ENCODE assay signal across 28 cellular contexts in genomic region chr2:235086481-235087184, GRCh38.
DNase-seq lines count a peak whose midpoint lies in the region; FAIRE-seq and TF ChIP-seq lines count a peak whose summit lies in the region.
"Had no signal": no experiment of that assay in that cellular context is flagged by ENCODE, and none has a peak within 500 bp of the region (broad histone marks: within the 10 kb centered on the region; RNA-seq: fewer than 3 reads in every experiment).

No MANE protein-coding gene starts in this region.

- H3K27me3 Mint-ChIP-seq in MCF 10A (ENCODE audit: insufficient read depth, unreplicated experiment), result no peaks in the 10 kb centered on the region

- H3K36me3 Mint-ChIP-seq in MCF 10A (ENCODE audit: insufficient read depth, unreplicated experiment), result no peaks in the 10 kb centered on the region
- H3K36me3 Mint-ChIP-seq: CD4-positive, alpha-beta memory T cell had no signal

- H4K5ac ChIP-seq in H1 (ENCODE audit: insufficient read length, low read depth, low read length), result no peak overlapping the region

- TF ChIP-seq EP300 in H1 (IDR thresholded peaks at IDR 0.05; ENCODE audit: borderline replicate concordance in 1 of 2, low read depth in 2 of 2, low read length in 2 of 2), result no peak

- peak overlapping the region; percentile 33 for H3K27ac Mint-ChIP-seq in MCF 10A (ENCODE audit: low read depth, unreplicated experiment)
- H3K27ac Mint-ChIP-seq: CD4-positive, alpha-beta memory T cell; H9; HFFc6 had no signal

- no peaks in the 10 kb centered on the region for H3K9me3 Mint-ChIP-seq in MCF 10A (ENCODE audit: unreplicated experiment)
- H3K9me3 Mint-ChIP-seq: H9, HFFc6 had no signal

- peaks cover 15% of the 10 kb centered on the region for H3K4me1 Mint-ChIP-seq in MCF 10A (ENCODE audit: insufficient read depth, unreplicated experiment)
- H3K4me1 Mint-ChIP-seq: CD4-positive, alpha-beta memory T cell had no signal

- no peak overlapping the region; the same call in 1 of the 2 replicates for H3K18ac ChIP-seq in H1 (ENCODE audit: extremely low read depth, low read length)

- H3K9me3 ChIP-seq in breast epithelium (no peaks in the 10 kb centered on the region), H1 (ENCODE audit: insufficient read depth in 2 of 2, low read depth in 1 of 2, low read length in 1 of 2) (no peaks in the 10 kb centered on the region)

- H2AFZ ChIP-seq in H1 (ENCODE audit: low read length), result 0 out of 2 replicates have a peak overlapping the region, but pooled peaks have one; percentile 21

- intact Hi-C loops in MCF 10A (cut with micrococcal nuclease), result no loop called here
- intact Hi-C loops in breast epithelium (cut with DNase I; ENCODE audit: low total_unique reads), result loop anchor here (10.0 kb wide), 1 partner anchor 1928 kb away; no protein-coding TSS in a partner anchor

- H3K4me1 ChIP-seq in breast epithelium, result no peaks in the 10 kb centered on the region
- peaks cover 0 to 8% (median 0%) of the 10 kb centered on the region in 4 experiments; a peak in 3 of 7 replicates for H3K4me1 ChIP-seq in H1 (replicated peaks in 1 of 4; ENCODE audit: control insufficient read depth in 3 of 4, insufficient read depth in 4 of 4, low read length in 3 of 4)

- H3K36me3 ChIP-seq in breast epithelium (no peaks in the 10 kb centered on the region), H1 (ENCODE audit: control insufficient read depth in 2 of 4, insufficient read depth in 4 of 4, low read length in 3 of 4) (no peaks in the 10 kb centered on the region)

- no peaks in the 10 kb centered on the region for H3K79me1 ChIP-seq in H1 (ENCODE audit: low read depth, low read length)

- H3K79me2 ChIP-seq in H1 (ENCODE audit: control insufficient read depth in 1 of 2, insufficient read depth in 2 of 2, low read length in 2 of 2), result no peaks in the 10 kb centered on the region

- CTCF ChIA-PET in MCF 10A (lab: Yijun Ruan, JAX) (no interaction called here), H1 (lab: Charles Lee; ENCODE audit: partially characterized antibody) (no interaction called here)

- no peak overlapping the region for H2AK5ac ChIP-seq in H1 (ENCODE audit: low read depth, low read length)

- BruUV-seq in MCF 10A (replicated peaks; lab: Mats Ljungman, UMichigan), result no TSS peak

- no peak overlapping the region for H3K4me3 Mint-ChIP-seq in MCF 10A (ENCODE audit: unreplicated experiment)
- H3K4me3 Mint-ChIP-seq: CD4-positive, alpha-beta memory T cell; H9; HFFc6 had no signal

- no peak for DNase-seq in MCF 10A (ENCODE audit: unreplicated experiment)
- DNase-seq in breast epithelium (ENCODE audit: low spot score in 2 of 2), result no peak
- no peak for DNase-seq in H1 (ENCODE audit: low read depth in 1 of 2, low spot score in 2 of 2)
- peak; percentile 34 for DNase-seq in myocyte (ENCODE audit: low read depth)
- DNase-seq in MV-4-11 (lab: John Stamatoyannopoulos, UW), result no peak
- DNase-seq in germinal center (ENCODE audit: low spot score), result no peak
- no peak for DNase-seq in GM13976 (ENCODE audit: low spot score)
- DNase-seq: C1 segment of cervical spinal cord; CD4-positive, alpha-beta memory T cell; COR-L47; DMS79 treated with DMSO at 0.1 percent for 48 hours; GF-D8; H9; HFFc6; KBM-7; MM.1S; NCI-H1048; NCI-H1417; NCI-H1694 treated with DMSO at 0.1 percent for 48 hours; NCI-H2081; NCI-H2171 treated with DMSO at 0.1 percent for 48 hours; NCI-H446; NCI-H524 treated with DMSO at 0.1 percent for 48 hours; NCI-H774; NK-92 treated with Interleukin-12 subunit alpha and Interleukin-12 subunit beta, amount 100 ng/mL, for 24 hours; PC-3 had no signal

- H3K9ac ChIP-seq in H1 (replicated peaks in 1 of 4; ENCODE audit: extremely low read depth in 1 of 4, low read depth in 3 of 4, low read length in 3 of 4), result no peak overlapping the region

- no peak overlapping the region for H3K4ac ChIP-seq in H1 (replicated peaks; ENCODE audit: insufficient read length, low read depth, low read length)

- H3K27ac ChIP-seq in breast epithelium, result no peak overlapping the region
- H3K27ac ChIP-seq in H1 (ENCODE audit: low read depth, low read length), result no peak overlapping the region

- H3K27me3 ChIP-seq in breast epithelium (no peaks in the 10 kb centered on the region), H1 (replicated peaks in 1 of 4; ENCODE audit: control insufficient read depth in 3 of 4, extremely low read depth in 1 of 4, insufficient read depth in 3 of 4, low read length in 3 of 4) (no peaks in the 10 kb centered on the region)

- peak overlapping the region; percentile 19 for H4K91ac ChIP-seq in H1 (replicated peaks; ENCODE audit: insufficient read length, low read length)

- no peak overlapping the region for H3K23ac ChIP-seq in H1 (ENCODE audit: insufficient read length)

- H3K14ac ChIP-seq in H1 (ENCODE audit: insufficient read length), result no peak overlapping the region

- TF ChIP-seq CTCF in MCF 10A (IDR thresholded peaks at IDR 0.05; ENCODE audit: unreplicated experiment) (no peak), breast epithelium (IDR thresholded peaks at IDR 0.05) (no peak), H1 (IDR thresholded peaks at IDR 0.05; ENCODE audit: control extremely low read depth in 1 of 3, insufficient read depth in 1 of 3, low read depth in 1 of 3, low read length in 3 of 3) (no peak), GM13976 (IDR thresholded peaks at IDR 0.05; ENCODE audit: borderline replicate concordance, control extremely low read depth, extremely low read depth, insufficient read depth, missing control alignments) (no peak)

- H3K23me2 ChIP-seq in H1 (ENCODE audit: low read depth, low read length), result no peaks in the 10 kb centered on the region

- no peak overlapping the region for H2BK12ac ChIP-seq in H1 (ENCODE audit: low read depth, low read length)

- no peak overlapping the region for H2BK15ac ChIP-seq in H1 (ENCODE audit: low read length)

- no peak overlapping the region for H3K56ac ChIP-seq in H1 (replicated peaks; ENCODE audit: insufficient read length, low read depth, low read length)

- H2BK20ac ChIP-seq in H1 (ENCODE audit: low read length), result no peak overlapping the region

- no peak for TF ChIP-seq POLR2A in breast epithelium (IDR thresholded peaks at IDR 0.05)
- no peak for TF ChIP-seq POLR2A in H1 (IDR thresholded peaks at IDR 0.05; ENCODE audit: control extremely low read depth in 1 of 2, low read depth in 2 of 2, low read length in 2 of 2)

- FAIRE-seq in H1 (lab: Jason Lieb, UNC), result no peak
- FAIRE-seq: GM12891, GM19239 had no signal

- H2BK120ac ChIP-seq in H1 (replicated peaks; ENCODE audit: low read depth, low read length), result no peak overlapping the region

- H4K8ac ChIP-seq in H1 (ENCODE audit: extremely low read depth, insufficient read depth, low read length), result no peak overlapping the region

- no peak overlapping the region for H2BK5ac ChIP-seq in H1 (ENCODE audit: low read depth, low read length)

- H3K4me3 ChIP-seq in breast epithelium, result no peak overlapping the region
- H3K4me3 ChIP-seq in H1 (ENCODE audit: extremely low read depth in 1 of 4, insufficient read depth in 2 of 4, low read depth in 3 of 4, low read length in 4 of 4), result no peak overlapping the region

- in situ Hi-C loops in GM13976 (cut with MboI; ENCODE audit: low sequenced_read_pairs, unreplicated experiment), result no loop called here

- WGBS in H1 (ENCODE audit: extremely low coverage in 1 of 2, insufficient coverage in 1 of 2, insufficient read length in 1 of 2, insufficient replicate concordance in 2 of 2, low coverage in 1 of 2, low lambda C conversion rate in 2 of 2, missing lambda C conversion rate in 1 of 2), 2 experiments, result 79% methylated on average over 15 of the region's 15 CpGs; no CpG with 5 or more reads in 1 of the 2 experiments

- no peak overlapping the region for H3K4me2 ChIP-seq in H1 (ENCODE audit: insufficient read depth in 1 of 2, low read depth in 2 of 2, low read length in 2 of 2)

- TF ChIP-seq RAD21 in H1 (IDR thresholded peaks at IDR 0.05 in 1 of 2, conservative IDR thresholded peaks at IDR 0.05 in 1 of 2; ENCODE audit: low read depth in 2 of 2, low read length in 2 of 2), result no peak

- H4K20me1 ChIP-seq in H1 (replicated peaks in 1 of 2; ENCODE audit: control insufficient read depth in 1 of 2, insufficient read depth in 2 of 2, low read length in 2 of 2), result no peaks in the 10 kb centered on the region

- POLR2A ChIA-PET in MCF 10A (lab: Yijun Ruan, JAX), result no interaction called here
- POLR2A ChIA-PET in H1 (lab: Charles Lee; ENCODE audit: partially characterized antibody), result no interaction called here

TF ChIP-seq in H1, 55 proteins besides CTCF, POLR2A, EP300 and RAD21:
- TF ChIP-seq POU5F1 (IDR thresholded peaks at IDR 0.05; ENCODE audit: low read depth, low read length), result no peak
- no peak for TF ChIP-seq RNF2 (IDR thresholded peaks at IDR 0.05; ENCODE audit: borderline replicate concordance, low read depth, low read length, missing control alignments, poor library complexity, severe bottlenecking)
- TF ChIP-seq SP4 (IDR thresholded peaks at IDR 0.05; ENCODE audit: low read length), result no peak
- no peak for TF ChIP-seq SAP30 (IDR thresholded peaks at IDR 0.05; ENCODE audit: insufficient read depth, insufficient replicate concordance, low read length)
- TF ChIP-seq GTF2F1 (IDR thresholded peaks at IDR 0.05; ENCODE audit: borderline replicate concordance, low read depth, low read length), result no peak
- no peak for TF ChIP-seq KDM1A (IDR thresholded peaks at IDR 0.05; ENCODE audit: borderline replicate concordance, low read length)
- no peak for TF ChIP-seq MAFK (IDR thresholded peaks at IDR 0.05; ENCODE audit: low read depth, low read length)
- no peak for TF ChIP-seq POLR2AphosphoS5 (IDR thresholded peaks at IDR 0.05; ENCODE audit: low read depth, low read length)
- no peak for TF ChIP-seq CREB1 (IDR thresholded peaks at IDR 0.05)
- TF ChIP-seq SP2 (IDR thresholded peaks at IDR 0.05; ENCODE audit: low read length), result no peak
- TF ChIP-seq TAF7 (optimal IDR thresholded peaks at IDR 0.05; ENCODE audit: borderline replicate concordance, low read depth, low read length), result no peak
- TF ChIP-seq, protein P1, sequence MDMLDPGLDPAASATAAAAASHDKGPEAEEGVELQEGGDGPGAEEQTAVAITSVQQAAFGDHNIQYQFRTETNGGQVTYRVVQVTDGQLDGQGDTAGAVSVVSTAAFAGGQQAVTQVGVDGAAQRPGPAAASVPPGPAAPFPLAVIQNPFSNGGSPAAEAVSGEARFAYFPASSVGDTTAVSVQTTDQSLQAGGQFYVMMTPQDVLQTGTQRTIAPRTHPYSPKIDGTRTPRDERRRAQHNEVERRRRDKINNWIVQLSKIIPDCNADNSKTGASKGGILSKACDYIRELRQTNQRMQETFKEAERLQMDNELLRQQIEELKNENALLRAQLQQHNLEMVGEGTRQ (IDR thresholded peaks at IDR 0.05; ENCODE audit: low read length), result no peak
- no peak for TF ChIP-seq CHD1 (IDR thresholded peaks at IDR 0.05; ENCODE audit: low read depth, low read length)
- TF ChIP-seq BCL11A (IDR thresholded peaks at IDR 0.05; ENCODE audit: low read depth in 2 of 2, low read length in 2 of 2), result no peak
- no peak for TF ChIP-seq SIX5 (IDR thresholded peaks at IDR 0.05; ENCODE audit: low read depth, low read length)
- TF ChIP-seq BRCA1 (IDR thresholded peaks at IDR 0.05; ENCODE audit: low read depth, low read length), result no peak
- TF ChIP-seq RXRA (IDR thresholded peaks at IDR 0.05; ENCODE audit: insufficient read depth, low read depth, low read length), result no peak
- TF ChIP-seq HDAC6 (IDR thresholded peaks at IDR 0.05; ENCODE audit: low read depth, low read length), result no peak
